7 cellular contexts compared by ENCODE assay signal in genomic region chrX:15072259-15072658, GRCh38.
"Had no signal": no experiment of that assay in that cellular context is flagged by ENCODE, and none has a peak within 500 bp of the region (broad histone marks: within the 10 kb centered on the region; RNA-seq: fewer than 3 reads in every experiment).

No MANE protein-coding gene starts in this region.

- H3K27ac ChIP-seq: HL-60 had no signal

- ATAC-seq: HepG2, K562 had no signal

- H3K9me3 Mint-ChIP-seq: IgD-negative memory B cell had no signal

- H3K27me3 Mint-ChIP-seq: IgD-negative memory B cell had no signal

- H3K36me3 Mint-ChIP-seq: IgD-negative memory B cell had no signal

- DNase-seq: IMR-90, KBM-7 had no signal

- H3K4me3 ChIP-seq: K562 had no signal

- H3K4me1 Mint-ChIP-seq: IgD-negative memory B cell had no signal

- FAIRE-seq: HepG2, HTR-8/SVneo, K562 had no signal

- H3K4me3 Mint-ChIP-seq: IgD-negative memory B cell had no signal

- H3K27ac Mint-ChIP-seq: IgD-negative memory B cell had no signal
